8 cellular contexts compared by ENCODE assay signal in the genomic region with DNA sequence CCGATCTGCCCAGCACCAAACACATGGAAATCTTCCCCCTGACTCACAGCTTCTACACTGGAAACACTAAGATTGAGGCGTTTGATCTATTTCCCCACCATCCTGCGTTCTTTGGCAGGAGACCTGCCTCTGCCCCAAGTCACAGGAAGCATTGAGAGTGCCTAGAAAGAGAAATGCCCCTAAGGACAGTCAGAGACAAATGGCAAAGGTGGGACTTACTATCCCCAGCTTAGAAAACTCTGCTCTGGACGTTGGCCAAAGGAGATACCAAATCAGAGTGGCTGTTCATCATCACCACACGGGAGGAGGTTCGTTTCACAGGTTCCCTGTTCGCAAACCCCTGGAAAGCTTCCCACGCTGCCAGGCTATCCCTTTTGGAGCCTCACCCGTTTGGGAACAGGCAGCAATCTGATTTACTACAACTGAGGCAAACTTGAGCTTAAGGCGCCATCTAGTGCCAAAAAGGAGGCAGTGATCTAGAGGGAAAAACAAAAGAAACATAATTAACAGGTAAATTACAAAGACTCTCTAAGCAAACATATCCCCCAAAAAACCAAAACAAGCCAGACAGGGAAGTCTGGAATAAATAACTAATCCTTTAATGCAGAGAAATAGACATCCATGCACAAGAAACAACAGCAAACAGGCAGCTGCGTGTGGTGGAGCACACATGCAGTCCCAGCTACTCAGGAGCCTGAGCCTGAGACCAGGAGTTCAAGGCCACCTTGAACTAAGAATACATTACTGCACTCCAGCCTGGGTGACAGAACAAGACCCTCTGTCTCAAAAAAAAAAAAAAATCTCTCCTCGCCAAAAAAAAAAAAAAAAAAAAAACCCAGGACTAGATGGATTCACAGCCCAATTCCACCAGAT. TPM values are rescaled to one million over a fixed set of nuclear protein-coding genes. Genes with fewer than 3 reads are reported as not detected.
A peak's percentile ranks its signal among the peaks of the same experiment; 100 is the strongest.
DNase-seq lines count a peak whose midpoint lies in the region; ATAC-seq and TF ChIP-seq lines count a peak whose summit lies in the region.

No MANE protein-coding gene starts in this region.

- peak; percentile 44 for ATAC-seq in left colon
- ATAC-seq in GM18511 (IDR thresholded peaks at IDR 0.05; ENCODE audit: unreplicated experiment) = no peak
- no peak for ATAC-seq in HG03460 (IDR thresholded peaks at IDR 0.05; ENCODE audit: unreplicated experiment)

- peak; percentile 22 for DNase-seq in NCI-H510A treated with DMSO at 0.1 percent for 48 hours (lab: John Stamatoyannopoulos, UW)
- DNase-seq in NCI-H510A (lab: John Stamatoyannopoulos, UW) = no peak
- peak; percentile 76 for DNase-seq in Karpas-422
- no peak for DNase-seq in left colon
- no peak for DNase-seq in stimulated activated naive CD4-positive, alpha-beta T cell (lab: John Stamatoyannopoulos, UW)

- no peaks in the 10 kb centered on the region for H3K9me2 ChIP-seq in Karpas-422 (replicated peaks; ENCODE audit: insufficient read depth, low read length)

- H3K27me3 ChIP-seq in Karpas-422 (ENCODE audit: low read length) = no peaks in the 10 kb centered on the region

- intact Hi-C loops in left colon (cut with DNase I, micrococcal nuclease) = no loop called here

- no peak overlapping the region for H2AFZ ChIP-seq in Karpas-422 (ENCODE audit: low read length)

- H3K27ac ChIP-seq in Karpas-422 (ENCODE audit: low read length) (no peak overlapping the region), VCaP (no peak overlapping the region)

- H3K4me2 ChIP-seq in Karpas-422 (ENCODE audit: low read depth, low read length, poor library complexity, severe bottlenecking) = no peak overlapping the region

- no peaks in the 10 kb centered on the region for H3K36me3 ChIP-seq in Karpas-422 (ENCODE audit: insufficient read depth, low read length)

- no peaks in the 10 kb centered on the region for H4K20me1 ChIP-seq in Karpas-422 (ENCODE audit: insufficient read depth, low read depth, low read length)

- H3K4me3 ChIP-seq in Karpas-422 (ENCODE audit: low read length) = no peak overlapping the region

- no peaks in the 10 kb centered on the region for H3K9me3 ChIP-seq in Karpas-422 (ENCODE audit: low read length)

- peaks cover 31% of the 10 kb centered on the region for H3K4me1 ChIP-seq in Karpas-422 (ENCODE audit: low read length)

- no peaks in the 10 kb centered on the region for H3K79me2 ChIP-seq in Karpas-422 (ENCODE audit: low read length)

- peak; percentile 82 for TF ChIP-seq CTCF in VCaP (conservative IDR thresholded peaks at IDR 0.05)

- H3K9ac ChIP-seq in Karpas-422 (ENCODE audit: low read length) = no peak overlapping the region

RNA-seq across cellular contexts. Expression of a gene that starts 48.4 kb away (rescaled TPM):
- 61.4 and 69.9 TPM in 2 replicates for total RNA-seq in Karpas-422 (2014; rRNA removed; shearing (Covaris generic); ENCODE audit: low replicate concordance)
- total RNA-seq in left colon = 100 to 1,000 TPM; 109 to 116 TPM

Comparison
In these comparisons a context has a peak if more than half of its experiments do, and no peak if none do; other contexts are left out.
1. DNase-seq: peak in NCI-H510A treated with DMSO at 0.1 percent for 48 hours (single experiment) and Karpas-422 (single experiment); none in NCI-H510A (single experiment), left colon (0 of 2) and stimulated activated naive CD4-positive, alpha-beta T cell (0 of 6).